14 cellular contexts compared by ENCODE assay signal in the genomic region with DNA sequence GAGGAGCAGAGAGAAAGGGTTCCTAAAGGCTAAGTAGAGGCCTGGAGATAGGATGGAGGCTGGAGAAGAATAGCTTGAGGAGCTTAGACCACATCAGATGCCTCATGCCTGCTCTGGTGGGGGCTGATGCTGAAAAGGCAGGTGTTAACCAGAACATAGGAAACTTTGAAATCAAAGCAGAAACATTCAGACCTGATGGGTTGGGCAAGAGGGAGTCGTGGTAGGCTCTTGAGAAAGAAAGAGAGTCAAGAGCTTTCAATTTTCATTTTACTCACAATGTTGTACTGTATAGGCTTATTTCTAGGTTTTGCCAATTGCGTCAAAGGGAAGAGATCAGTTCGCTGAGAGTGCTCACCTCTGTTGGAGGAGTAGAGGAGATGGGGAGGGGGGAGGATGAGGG.
"Had no signal": no experiment of that assay in that cellular context is flagged by ENCODE, and none has a peak within 500 bp of the region (broad histone marks: within the 10 kb centered on the region; RNA-seq: fewer than 3 reads in every experiment).

No MANE protein-coding gene starts in this region.

- H3K27me3 Mint-ChIP-seq: stimulated activated naive CD8-positive, alpha-beta T cell treated with anti-CD3 and anti-CD28 coated beads, Interleukin-15, Interleukin-2, amounts not matched to agents 100 ng/mL and 50 ng/mL, for 24 hours had no signal

- ATAC-seq: activated CD4-positive, CD25-positive, alpha-beta regulatory T cell treated with anti-CD3 and anti-CD28 coated beads, Interleukin-2, amount 50 U/mL, for 24 hours; activated T-cell treated with anti-CD3 and anti-CD28 coated beads, Interleukin-2, amount 50 U/mL, for 72 hours had no signal

- H3K27ac ChIP-seq: ascending aorta, cardiac muscle cell, colonic mucosa, gastroesophageal sphincter, left ventricle myocardium inferior, ovary had no signal

- H3K4me1 ChIP-seq: ascending aorta, colonic mucosa, gastroesophageal sphincter, left ventricle myocardium inferior had no signal

- H3K27me3 ChIP-seq: ascending aorta, cardiac muscle cell, colonic mucosa, gastroesophageal sphincter, ovary had no signal

- DNase-seq: activated CD4-positive, alpha-beta T cell treated with anti-CD3 and anti-CD28 coated beads, Interleukin-2, amount 50 U/mL, for 48 hours; activated T-cell treated with anti-CD3 and anti-CD28 coated beads, Interleukin-2, amount 50 U/mL, for 72 hours; colonic mucosa; effector CD4-positive, alpha-beta T cell; left ventricle myocardium inferior; stimulated activated CD4-positive, alpha-beta T cell treated with anti-CD3 and anti-CD28 coated beads, Interleukin-15, amount 100 ng/mL, for 24 hours; stimulated activated CD4-positive, alpha-beta T cell treated with anti-CD3 and anti-CD28 coated beads, Interleukin-4, amount 100 ng/mL, for 24 hours had no signal

- H3K9me3 ChIP-seq: ascending aorta, colonic mucosa, gastroesophageal sphincter, left ventricle myocardium inferior, ovary had no signal

- H3K36me3 ChIP-seq: ascending aorta, cardiac muscle cell, colonic mucosa, gastroesophageal sphincter, left ventricle myocardium inferior, ovary had no signal

- H3K4me3 Mint-ChIP-seq: activated T-cell treated with anti-CD3 and anti-CD28 coated beads, Interleukin-2, amount 50 U/mL, for 72 hours; neural crest cell; stimulated activated naive CD8-positive, alpha-beta T cell treated with anti-CD3 and anti-CD28 coated beads, Interleukin-15, Interleukin-2, amounts not matched to agents 100 ng/mL and 50 ng/mL, for 24 hours had no signal

- H3K27ac Mint-ChIP-seq: activated T-cell treated with anti-CD3 and anti-CD28 coated beads, Interleukin-2, amount 50 U/mL, for 72 hours; stimulated activated naive CD8-positive, alpha-beta T cell treated with anti-CD3 and anti-CD28 coated beads, Interleukin-15, Interleukin-2, amounts not matched to agents 100 ng/mL and 50 ng/mL, for 24 hours had no signal

- H3K9me3 Mint-ChIP-seq: neural crest cell had no signal

- H3K4me3 ChIP-seq: ascending aorta, cardiac muscle cell, colonic mucosa, gastroesophageal sphincter, left ventricle myocardium inferior, ovary had no signal
